Comparison of ENCODE assay signal across 2 cellular contexts in the genomic region with DNA sequence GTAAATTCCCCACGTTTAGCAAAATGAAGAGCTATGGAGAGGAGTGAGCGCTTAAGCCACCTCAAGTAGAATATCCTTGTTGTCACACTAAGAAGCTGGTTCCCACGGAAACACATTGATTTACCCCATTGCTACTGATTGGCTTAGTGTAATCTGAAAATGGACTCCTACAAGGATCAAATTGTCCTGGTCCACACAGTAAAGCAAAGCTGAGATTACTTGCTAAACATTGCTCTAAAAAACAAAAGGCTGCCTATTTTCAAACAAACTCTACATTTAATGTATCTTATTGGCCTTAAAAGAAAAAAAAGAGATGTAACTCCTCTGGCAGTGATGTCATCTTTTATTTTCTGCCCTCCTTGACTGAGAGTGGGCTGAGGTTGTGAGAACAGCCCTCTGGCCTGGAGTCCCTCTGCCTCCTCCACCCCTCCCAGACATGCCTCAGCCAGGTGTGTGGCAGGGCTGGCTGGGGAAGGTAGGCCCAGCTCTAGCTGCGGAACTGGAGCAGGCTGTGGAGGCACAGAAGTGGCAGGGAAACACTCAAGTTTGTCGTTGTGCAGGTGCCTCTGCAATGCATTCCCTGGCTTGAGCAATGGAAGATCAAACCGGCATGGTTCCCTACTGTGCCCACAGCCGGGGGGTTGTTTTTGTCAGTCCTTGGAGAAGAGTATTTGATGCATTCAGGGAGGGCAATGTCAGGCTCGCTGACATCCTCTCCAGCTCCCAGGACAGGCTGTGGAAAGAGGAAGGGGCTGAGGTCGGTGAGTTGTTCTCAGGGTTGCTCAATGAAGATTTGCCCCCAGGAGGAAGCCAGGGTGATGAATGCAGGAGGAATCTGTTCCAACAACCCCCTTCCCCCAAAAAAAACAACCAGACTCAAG.
TF ChIP-seq lines count a peak whose summit lies in the region.

No MANE protein-coding gene starts in this region.

TF ChIP-seq in PFSK-1, 5 proteins besides CTCF, POLR2A, EP300 and RAD21 (continued from another document):
- TF ChIP-seq REST (IDR thresholded peaks at IDR 0.05; ENCODE audit: insufficient read depth in 1 of 2, low read depth in 2 of 2, low read length in 2 of 2), result 0 out of 4 replicates have a peak, but pooled peaks of 1 of the 2 experiments have one; percentile 5

TF ChIP-seq in liver, 16 proteins besides CTCF, POLR2A, EP300 and RAD21 (continued from another document):
- TF ChIP-seq REST (IDR thresholded peaks at IDR 0.05), result no peak
TF ChIP-seq in liver: peak in this region for 0.
